In genomic region chr4:141771889-141772830, GRCh38 we compare ENCODE assay signal across 11 cellular contexts.
DNase-seq lines count a peak whose midpoint lies in the region; ATAC-seq and TF ChIP-seq lines count a peak whose summit lies in the region.
"Had no signal": no experiment of that assay in that cellular context is flagged by ENCODE, and none has a peak within 500 bp of the region (broad histone marks: within the 10 kb centered on the region; RNA-seq: fewer than 3 reads in every experiment).

No MANE protein-coding gene starts in this region.

- no peaks in the 10 kb centered on the region for H3K79me1 ChIP-seq in neuronal stem cell (ENCODE audit: low read depth, low read length)

- H3K9me3 ChIP-seq in SK-N-SH (peaks cover 2% of the 10 kb centered on the region; the same call in 1 of the 2 replicates), neuronal stem cell (replicated peaks in 1 of 2; ENCODE audit: control insufficient read depth in 2 of 2, insufficient read depth in 1 of 2, low read depth in 1 of 2, low read length in 2 of 2) (no peaks in the 10 kb centered on the region), prostate gland (no peaks in the 10 kb centered on the region)
- H3K9me3 ChIP-seq: upper lobe of right lung had no signal

- H2BK15ac ChIP-seq in neuronal stem cell (ENCODE audit: low read length) = no peak overlapping the region

- H4K20me1 ChIP-seq in SK-N-SH (ENCODE audit: insufficient read depth) = no peaks in the 10 kb centered on the region

- H3K27ac ChIP-seq in SK-N-SH (ENCODE audit: low read depth in 2 of 2, low read length in 1 of 2) = no peak overlapping the region
- H3K27ac ChIP-seq in neuronal stem cell (replicated peaks; ENCODE audit: low read length) = no peak overlapping the region
- no peak overlapping the region for H3K27ac ChIP-seq in prostate gland
- H3K27ac ChIP-seq: upper lobe of right lung had no signal

- TF ChIP-seq CTCF in SK-N-SH (IDR thresholded peaks at IDR 0.05) = no peak
- no peak for TF ChIP-seq CTCF in prostate gland (IDR thresholded peaks at IDR 0.05)

- no peak overlapping the region for H3K18ac ChIP-seq in neuronal stem cell (ENCODE audit: low read length)

- no peak overlapping the region for H3K4ac ChIP-seq in neuronal stem cell (ENCODE audit: low read length)

- H3K9me2 ChIP-seq in SK-N-SH = no peaks in the 10 kb centered on the region

- H3K79me2 ChIP-seq in SK-N-SH (ENCODE audit: insufficient read depth) = no peaks in the 10 kb centered on the region

- no peak for TF ChIP-seq EP300 in SK-N-SH (IDR thresholded peaks at IDR 0.05; ENCODE audit: borderline replicate concordance in 1 of 2, low read depth in 1 of 2, low read length in 1 of 2)

- H3K27me3 ChIP-seq in SK-N-SH (ENCODE audit: insufficient read depth) = no peaks in the 10 kb centered on the region
- no peaks in the 10 kb centered on the region for H3K27me3 ChIP-seq in neuronal stem cell (ENCODE audit: control insufficient read depth in 3 of 3, insufficient read depth in 3 of 3, low read depth in 1 of 3, low read length in 3 of 3)
- H3K27me3 ChIP-seq in prostate gland (replicated peaks; ENCODE audit: insufficient read depth) = no peaks in the 10 kb centered on the region
- H3K27me3 ChIP-seq: upper lobe of right lung had no signal

- intact Hi-C loops in prostate gland (cut with DNase I) = no loop called here

- WGBS in SK-N-SH (ENCODE audit: low lambda C conversion rate) = 76% methylated on average over 10 of the region's 10 CpGs
- WGBS in neuronal stem cell (ENCODE audit: extremely low coverage in 2 of 2, insufficient read length in 2 of 2, insufficient replicate concordance in 1 of 2), 2 donors = no CpG with 5 or more reads among the region's 10 CpGs
- WGBS in prostate gland = 55% methylated on average over 10 of the region's 10 CpGs

- H3K4me2 ChIP-seq in SK-N-SH (no peak overlapping the region), neuronal stem cell (ENCODE audit: insufficient read depth, low read length, poor library complexity, severe bottlenecking) (no peak overlapping the region)

- H3K14ac ChIP-seq in neuronal stem cell (ENCODE audit: low read length) = no peak overlapping the region

- TF ChIP-seq POLR2A in prostate gland (IDR thresholded peaks at IDR 0.05) = no peak

- H2AK5ac ChIP-seq in neuronal stem cell (ENCODE audit: low read depth, low read length) = no peak overlapping the region

- peaks cover 4% of the 10 kb centered on the region for H3F3A ChIP-seq in SK-N-SH (replicated peaks; ENCODE audit: insufficient read depth)

- H3K36me3 ChIP-seq in SK-N-SH (replicated peaks in 1 of 2; ENCODE audit: control insufficient read depth in 1 of 2, insufficient read depth in 2 of 2, low read length in 1 of 2) (no peaks in the 10 kb centered on the region), neuronal stem cell (replicated peaks in 1 of 2; ENCODE audit: control insufficient read depth in 2 of 2, insufficient read depth in 2 of 2, low read length in 2 of 2) (no peaks in the 10 kb centered on the region), prostate gland (no peaks in the 10 kb centered on the region)
- H3K36me3 ChIP-seq: upper lobe of right lung had no signal

- H2BK5ac ChIP-seq in neuronal stem cell (ENCODE audit: low read length) = no peak overlapping the region

- no peak overlapping the region for H2BK120ac ChIP-seq in neuronal stem cell (ENCODE audit: low read depth, low read length)

- no peak overlapping the region for H3K9ac ChIP-seq in SK-N-SH
- H3K9ac ChIP-seq in neuronal stem cell (ENCODE audit: low read depth, low read length, poor library complexity) = no peak overlapping the region

- no peak for TF ChIP-seq RAD21 in SK-N-SH (IDR thresholded peaks at IDR 0.05; ENCODE audit: low read length)

- H3K4me1 ChIP-seq in SK-N-SH (ENCODE audit: control insufficient read depth in 1 of 2, insufficient read depth in 2 of 2, low read depth in 1 of 2, low read length in 1 of 2) = peaks cover 0 to 6% of the 10 kb centered on the region in 2 experiments; a peak in 2 of 4 replicates
- H3K4me1 ChIP-seq in neuronal stem cell (ENCODE audit: control insufficient read depth in 2 of 2, insufficient read depth in 1 of 2, low read depth in 1 of 2, low read length in 2 of 2) = peaks cover 0 to 2% of the 10 kb centered on the region in 2 donors
- H3K4me1 ChIP-seq in prostate gland (replicated peaks) = no peaks in the 10 kb centered on the region
- H3K4me1 ChIP-seq: upper lobe of right lung had no signal

- H2AFZ ChIP-seq in SK-N-SH (ENCODE audit: low read depth) (0 out of 2 replicates have a peak overlapping the region, but pooled peaks have one; percentile 21), neuronal stem cell (ENCODE audit: low read length) (peak overlapping the region; percentile 45)

- ATAC-seq in SK-N-SH treated with all-trans-retinoic acid at 6 μM for 48 hours = no peak
- peak; percentile 67 for ATAC-seq in GM21786 (IDR thresholded peaks at IDR 0.05; ENCODE audit: unreplicated experiment)
- ATAC-seq in HG03565 (IDR thresholded peaks at IDR 0.05; ENCODE audit: unreplicated experiment) = peak; percentile 86
- ATAC-seq: upper lobe of right lung had no signal

- POLR2A ChIA-PET in SK-N-SH (lab: Yijun Ruan, JAX) = no interaction called here

- H3K23ac ChIP-seq in neuronal stem cell (ENCODE audit: low read depth, low read length, poor library complexity) = no peak overlapping the region

- no peak overlapping the region for H2BK12ac ChIP-seq in neuronal stem cell (ENCODE audit: low read length)

- H3K4me3 ChIP-seq in SK-N-SH (ENCODE audit: low read depth in 2 of 2, low read length in 1 of 2) (no peak overlapping the region), neuronal stem cell (ENCODE audit: low read length in 2 of 2) (no peak overlapping the region), prostate gland (no peak overlapping the region)
- H3K4me3 ChIP-seq: upper lobe of right lung had no signal

- H4K91ac ChIP-seq in neuronal stem cell (ENCODE audit: low read depth, low read length, poor library complexity) = no peak overlapping the region

- DNase-seq in SK-N-SH (no peak), neuronal stem cell (ENCODE audit: low spot score) (no peak), prostate gland (ENCODE audit: low spot score) (no peak), AG08395 (ENCODE audit: low spot score) (no peak), COR-L47 (lab: John Stamatoyannopoulos, UW) (no peak)
- DNase-seq: cortex of kidney, NCI-H2227 treated with DMSO at 0.1 percent for 48 hours, upper lobe of right lung had no signal

- CTCF ChIA-PET in SK-N-SH (lab: Yijun Ruan, JAX) = no interaction called here

- no peak overlapping the region for H4K8ac ChIP-seq in neuronal stem cell (ENCODE audit: low read depth, low read length)

TF ChIP-seq in SK-N-SH, 30 proteins besides CTCF, POLR2A, EP300 and RAD21 (continues in another document):
- TF ChIP-seq USF1 (IDR thresholded peaks at IDR 0.05; ENCODE audit: borderline replicate concordance, low read depth) = no peak
- no peak for TF ChIP-seq NFIC (IDR thresholded peaks at IDR 0.05; ENCODE audit: borderline replicate concordance)
- no peak for TF ChIP-seq PBX3 (IDR thresholded peaks at IDR 0.05)
- no peak for TF ChIP-seq SMC3 (IDR thresholded peaks at IDR 0.05; ENCODE audit: low read depth, low read length)
- no peak for TF ChIP-seq CHD2 (IDR thresholded peaks at IDR 0.05; ENCODE audit: low read length, partially characterized antibody)
- TF ChIP-seq FOXJ3 (CRISPR knock-in tag; IDR thresholded peaks at IDR 0.05) = no peak
- no peak for TF ChIP-seq GABPA (IDR thresholded peaks at IDR 0.05; ENCODE audit: low read depth)

TF ChIP-seq in SK-N-SH treated with all-trans-retinoic acid at 6 μM for 48 hours, 23 proteins besides CTCF, POLR2A, EP300 and RAD21:
- TF ChIP-seq ZNF8 (CRISPR knock-in tag; IDR thresholded peaks at IDR 0.05) (no peak), CREB5 (CRISPR knock-in tag; IDR thresholded peaks at IDR 0.05; ENCODE audit: low read depth) (no peak), CSRNP3 (CRISPR knock-in tag; IDR thresholded peaks at IDR 0.05) (no peak), ZNF565 (CRISPR knock-in tag; conservative IDR thresholded peaks at IDR 0.05; ENCODE audit: low read depth) (no peak), CSDC2 (CRISPR knock-in tag; IDR thresholded peaks at IDR 0.05) (no peak), ZFP3 (CRISPR knock-in tag; IDR thresholded peaks at IDR 0.05) (no peak)
